9 cellular contexts compared by ENCODE assay signal in genomic region chr7:2641406-2642393, GRCh38. TPM values are rescaled to one million over a fixed set of nuclear protein-coding genes. Genes with fewer than 3 reads are reported as not detected.
DNase-seq lines count a peak whose midpoint lies in the region; ATAC-seq, FAIRE-seq and TF ChIP-seq lines count a peak whose summit lies in the region.
"Had no signal": no experiment of that assay in that cellular context is flagged by ENCODE, and none has a peak within 500 bp of the region (broad histone marks: within the 10 kb centered on the region; RNA-seq: fewer than 3 reads in every experiment).

No MANE protein-coding gene starts in this region.

- CTCF ChIA-PET in H1 (lab: Charles Lee; ENCODE audit: partially characterized antibody), result interaction anchor here (0.8 to 4.6 kb wide), 7 partner anchors 13 to 74 kb away, joined by 3 to 29 read pairs (median 14); no protein-coding TSS in a partner anchor

- peaks cover 33% of the 10 kb centered on the region for H3K79me1 ChIP-seq in H1 (ENCODE audit: low read depth, low read length)

- peaks cover 0 to 66% of the 10 kb centered on the region in 2 experiments; a peak in 3 of 4 replicates for H3K79me2 ChIP-seq in H1 (ENCODE audit: control insufficient read depth in 1 of 2, insufficient read depth in 2 of 2, low read length in 2 of 2)

- POLR2A ChIA-PET in H1 (lab: Charles Lee; ENCODE audit: partially characterized antibody), result interaction anchor here (1.3 to 6.8 kb wide), 3 partner anchors 11 to 83 kb away, joined by 5 to 52 read pairs (median 5); partner anchors contain the start of genes IQCE and TTYH3

- ATAC-seq in activated naive CD8-positive, alpha-beta T cell treated with anti-CD3 and anti-CD28 coated beads, Interleukin-2, amount 50 U/mL, for 24 hours, result no peak
- ATAC-seq in lower lobe of right lung, result peak; percentile 83 to 88
- ATAC-seq in GM18519 (IDR thresholded peaks at IDR 0.05; ENCODE audit: low FRiP score, unreplicated experiment), result no peak

- no peaks in the 10 kb centered on the region for H3K9me3 Mint-ChIP-seq in activated naive CD8-positive, alpha-beta T cell treated with anti-CD3 and anti-CD28 coated beads, Interleukin-2, amount 50 U/mL, for 24 hours
- H3K9me3 Mint-ChIP-seq in activated naive CD8-positive, alpha-beta T cell treated with anti-CD3 and anti-CD28 coated beads for 36 hours, result no peaks in the 10 kb centered on the region
- H3K9me3 Mint-ChIP-seq: CD4-positive, CD25-positive, alpha-beta regulatory T cell had no signal

- 0 out of 2 replicates have a peak overlapping the region, but pooled peaks have one; percentile 88 for H2BK15ac ChIP-seq in H1 (ENCODE audit: low read length)

- DNase-seq in activated naive CD8-positive, alpha-beta T cell treated with anti-CD3 and anti-CD28 coated beads, Interleukin-2, amount 50 U/mL, for 24 hours, result peak; percentile 40
- no peak for DNase-seq in activated naive CD8-positive, alpha-beta T cell treated with anti-CD3 and anti-CD28 coated beads for 36 hours
- peak; percentile 13 for DNase-seq in OCI-M1 (lab: John Stamatoyannopoulos, UW)
- DNase-seq in H1 (ENCODE audit: low read depth in 1 of 2, low spot score in 2 of 2), result peak in 1 of 2 experiments; percentile 87
- peak; percentile 91 for DNase-seq in lower lobe of right lung
- DNase-seq in testis, result peak; percentile 83
- DNase-seq in NCI-H2171 (lab: John Stamatoyannopoulos, UW), result no peak
- DNase-seq: CD4-positive, CD25-positive, alpha-beta regulatory T cell had no signal

- H3K4me3 ChIP-seq in H1 (ENCODE audit: extremely low read depth in 1 of 4, insufficient read depth in 2 of 4, low read depth in 3 of 4, low read length in 4 of 4) (peak overlapping the region in 2 of 4 experiments; percentile 19 to 41; a peak in 4 of 8 replicates), lower lobe of right lung (peak overlapping the region; percentile 32), testis (no peak overlapping the region)

- peak overlapping the region; percentile 65 for H4K91ac ChIP-seq in H1 (replicated peaks; ENCODE audit: insufficient read length, low read length)

- H2BK120ac ChIP-seq in H1 (replicated peaks; ENCODE audit: low read depth, low read length), result peak overlapping the region; percentile 54

- H3K23ac ChIP-seq in H1 (ENCODE audit: insufficient read length), result no peak overlapping the region

- H3K27ac ChIP-seq in H1 (ENCODE audit: low read depth, low read length) (peak overlapping the region; percentile 68; the same call in 1 of the 2 replicates), lower lobe of right lung (peak overlapping the region; percentile 78), testis (peak overlapping the region; percentile 44 to 72)

- H2AFZ ChIP-seq in H1 (ENCODE audit: low read length), result no peak overlapping the region

- H4K5ac ChIP-seq in H1 (ENCODE audit: insufficient read length, low read depth, low read length), result peak overlapping the region; percentile 67

- 0 out of 2 replicates have a peak overlapping the region, but pooled peaks have one; percentile 83 for H2AK5ac ChIP-seq in H1 (ENCODE audit: low read depth, low read length)

- peak overlapping the region; percentile 85 for H3K4ac ChIP-seq in H1 (replicated peaks; ENCODE audit: insufficient read length, low read depth, low read length)

- no peaks in the 10 kb centered on the region for H3K36me3 ChIP-seq in H1 (ENCODE audit: control insufficient read depth in 2 of 4, insufficient read depth in 4 of 4, low read length in 3 of 4)
- H3K36me3 ChIP-seq in lower lobe of right lung, result no peaks in the 10 kb centered on the region
- no peaks in the 10 kb centered on the region for H3K36me3 ChIP-seq in testis (ENCODE audit: low read depth, missing control alignments)

- TF ChIP-seq CTCF in H1 (IDR thresholded peaks at IDR 0.05; ENCODE audit: control extremely low read depth in 1 of 3, insufficient read depth in 1 of 3, low read depth in 1 of 3, low read length in 3 of 3), result peak in 1 of 3 experiments; percentile 9; a peak in 1 of 4 replicates
- no peak for TF ChIP-seq CTCF in lower lobe of right lung (IDR thresholded peaks at IDR 0.05)
- peak in 1 of 3 experiments; percentile 6 for TF ChIP-seq CTCF in testis (IDR thresholded peaks at IDR 0.05)

- no peaks in the 10 kb centered on the region for H3K27me3 Mint-ChIP-seq in activated naive CD8-positive, alpha-beta T cell treated with anti-CD3 and anti-CD28 coated beads, Interleukin-2, amount 50 U/mL, for 24 hours
- H3K27me3 Mint-ChIP-seq in activated naive CD8-positive, alpha-beta T cell treated with anti-CD3 and anti-CD28 coated beads for 36 hours, result no peaks in the 10 kb centered on the region
- H3K27me3 Mint-ChIP-seq: CD4-positive, CD25-positive, alpha-beta regulatory T cell had no signal

- H3K4me1 ChIP-seq in H1 (replicated peaks in 1 of 4; ENCODE audit: control insufficient read depth in 3 of 4, insufficient read depth in 4 of 4, low read length in 3 of 4) (peaks cover 3 to 46% (median 39%) of the 10 kb centered on the region in 4 experiments), lower lobe of right lung (peaks cover 81% of the 10 kb centered on the region), testis (peaks cover 49% of the 10 kb centered on the region)

- no peak overlapping the region for H2BK20ac ChIP-seq in H1 (ENCODE audit: low read length)

- H4K8ac ChIP-seq in H1 (ENCODE audit: extremely low read depth, insufficient read depth, low read length), result peak overlapping the region; percentile 39; the same call in 1 of the 2 replicates

- TF ChIP-seq EP300 in H1 (IDR thresholded peaks at IDR 0.05; ENCODE audit: borderline replicate concordance in 1 of 2, low read depth in 2 of 2, low read length in 2 of 2), result peak in 1 of 2 experiments; percentile 63; a peak in 1 of 3 replicates

- H3K4me1 Mint-ChIP-seq in activated naive CD8-positive, alpha-beta T cell treated with anti-CD3 and anti-CD28 coated beads, Interleukin-2, amount 50 U/mL, for 24 hours, result peaks cover 24% of the 10 kb centered on the region
- peaks cover 17% of the 10 kb centered on the region for H3K4me1 Mint-ChIP-seq in activated naive CD8-positive, alpha-beta T cell treated with anti-CD3 and anti-CD28 coated beads for 36 hours

- no peaks in the 10 kb centered on the region; the same call in 1 of the 2 replicates for H3K23me2 ChIP-seq in H1 (ENCODE audit: low read depth, low read length)

- H3K18ac ChIP-seq in H1 (ENCODE audit: extremely low read depth, low read length), result peak overlapping the region; percentile 32; the same call in 1 of the 2 replicates

- peaks cover 29 to 46% of the 10 kb centered on the region in 2 experiments for H4K20me1 ChIP-seq in H1 (replicated peaks in 1 of 2; ENCODE audit: control insufficient read depth in 1 of 2, insufficient read depth in 2 of 2, low read length in 2 of 2)

- FAIRE-seq in H1 (lab: Jason Lieb, UNC), result no peak

- no peaks in the 10 kb centered on the region for H3K36me3 Mint-ChIP-seq in activated naive CD8-positive, alpha-beta T cell treated with anti-CD3 and anti-CD28 coated beads, Interleukin-2, amount 50 U/mL, for 24 hours (ENCODE audit: low read depth)
- H3K36me3 Mint-ChIP-seq in activated naive CD8-positive, alpha-beta T cell treated with anti-CD3 and anti-CD28 coated beads for 36 hours, result no peaks in the 10 kb centered on the region
- H3K36me3 Mint-ChIP-seq: CD4-positive, CD25-positive, alpha-beta regulatory T cell had no signal

- H2BK5ac ChIP-seq in H1 (ENCODE audit: low read depth, low read length), result peak overlapping the region; percentile 64

- H3K27me3 ChIP-seq in H1 (replicated peaks in 1 of 4; ENCODE audit: control insufficient read depth in 3 of 4, extremely low read depth in 1 of 4, insufficient read depth in 3 of 4, low read length in 3 of 4) (no peaks in the 10 kb centered on the region), lower lobe of right lung (ENCODE audit: low read depth) (no peaks in the 10 kb centered on the region), testis (no peaks in the 10 kb centered on the region)

- H3K9me3 ChIP-seq in H1 (ENCODE audit: insufficient read depth in 2 of 2, low read depth in 1 of 2, low read length in 1 of 2), result no peaks in the 10 kb centered on the region
- no peaks in the 10 kb centered on the region for H3K9me3 ChIP-seq in lower lobe of right lung
- no peaks in the 10 kb centered on the region for H3K9me3 ChIP-seq in testis

- peak overlapping the region; percentile 54 to 60; a peak in 3 of 4 replicates for H3K4me2 ChIP-seq in H1 (ENCODE audit: insufficient read depth in 1 of 2, low read depth in 2 of 2, low read length in 2 of 2)

- intact Hi-C loops in lower lobe of right lung (cut with DNase I) (no loop called here), testis (cut with DNase I; ENCODE audit: low total_unique reads) (no loop called here)

- peak overlapping the region; percentile 68; the same call in 1 of the 2 replicates for H2BK12ac ChIP-seq in H1 (ENCODE audit: low read depth, low read length)

- peak overlapping the region; percentile 73 for H3K27ac Mint-ChIP-seq in activated naive CD8-positive, alpha-beta T cell treated with anti-CD3 and anti-CD28 coated beads, Interleukin-2, amount 50 U/mL, for 24 hours
- H3K27ac Mint-ChIP-seq in activated naive CD8-positive, alpha-beta T cell treated with anti-CD3 and anti-CD28 coated beads for 36 hours, result no peak overlapping the region
- H3K27ac Mint-ChIP-seq: CD4-positive, CD25-positive, alpha-beta regulatory T cell had no signal

- H3K56ac ChIP-seq in H1 (replicated peaks; ENCODE audit: insufficient read length, low read depth, low read length), result peak overlapping the region; percentile 46

- no peak for TF ChIP-seq RAD21 in H1 (IDR thresholded peaks at IDR 0.05 in 1 of 2, conservative IDR thresholded peaks at IDR 0.05 in 1 of 2; ENCODE audit: low read depth in 2 of 2, low read length in 2 of 2)

- TF ChIP-seq POLR2A in H1 (IDR thresholded peaks at IDR 0.05; ENCODE audit: control extremely low read depth in 1 of 2, low read depth in 2 of 2, low read length in 2 of 2) (no peak; a peak in 1 of 3 replicates), testis (IDR thresholded peaks at IDR 0.05) (no peak)

- H3K9ac ChIP-seq in H1 (replicated peaks in 1 of 4; ENCODE audit: extremely low read depth in 1 of 4, low read depth in 3 of 4, low read length in 3 of 4), result peak overlapping the region in 2 of 4 experiments; percentile 45 to 57; a peak in 4 of 7 replicates

- H3K14ac ChIP-seq in H1 (ENCODE audit: insufficient read length), result no peak overlapping the region

- WGBS in H1 (ENCODE audit: extremely low coverage in 1 of 2, insufficient coverage in 1 of 2, insufficient read length in 1 of 2, insufficient replicate concordance in 2 of 2, low coverage in 1 of 2, low lambda C conversion rate in 2 of 2, missing lambda C conversion rate in 1 of 2), 2 experiments, result 40% methylated on average over 37 of the region's 39 CpGs; no CpG with 5 or more reads in 1 of the 2 experiments
- WGBS in testis, 2 donors, result 32 to 46% methylated on average over 9 to 35 of the region's 39 CpGs

- peak overlapping the region; percentile 14 for H3K4me3 Mint-ChIP-seq in activated naive CD8-positive, alpha-beta T cell treated with anti-CD3 and anti-CD28 coated beads, Interleukin-2, amount 50 U/mL, for 24 hours
- H3K4me3 Mint-ChIP-seq in activated naive CD8-positive, alpha-beta T cell treated with anti-CD3 and anti-CD28 coated beads for 36 hours, result no peak overlapping the region
- H3K4me3 Mint-ChIP-seq: CD4-positive, CD25-positive, alpha-beta regulatory T cell had no signal

RNA-seq across cellular contexts. Expression of gene TTYH3, which starts 9.9 kb away (rescaled TPM):
- total RNA-seq in activated naive CD8-positive, alpha-beta T cell treated with anti-CD3 and anti-CD28 coated beads for 36 hours, result 10 to 100 TPM; 26.8 to 27.2 TPM
- 169 and 172 TPM in 2 replicates for total RNA-seq in H1 (2021; fragmentation: NEBNext Ultra II Directional; extraction: Animal tissue kit (Norgen Biotek cat#: 25700))
- polyA plus RNA-seq in H1 (2011; rRNA removed), result 66.2 and 122 TPM in 2 replicates
- polyA plus RNA-seq in H1 (2011; cell fraction: cytosol; rRNA removed), result 46.4 TPM
- polyA plus RNA-seq in H1 (2011; cell fraction: nucleus; rRNA removed), result 147 TPM
- polyA plus RNA-seq in H1 (2012, experiment 1 of 2), result 68.1 to 127 TPM (median 115 TPM) in 4 replicates
- 102 TPM for polyA plus RNA-seq in H1 (2012, experiment 2 of 2)
- 175 TPM for polyA plus RNA-seq in H1 (2013, experiment 1 of 2)
- 184 TPM for polyA plus RNA-seq in H1 (2013, experiment 2 of 2)
- polyA minus RNA-seq in H1 (2011; rRNA and poly(A)+ RNA removed), result 41.7 and 42.6 TPM in 2 replicates
- 87.8 TPM for polyA minus RNA-seq in H1 (2011; cell fraction: cytosol; rRNA and poly(A)+ RNA removed)
- polyA minus RNA-seq in H1 (2011; cell fraction: nucleus; rRNA and poly(A)+ RNA removed), result 79.3 TPM
- total RNA-seq in lower lobe of right lung, result 51.7 TPM
- total RNA-seq in testis, result 10 to 100 TPM; 59.5 to 69.9 TPM
- 35.6 TPM for polyA plus RNA-seq in testis (ENCODE audit: insufficient read depth, low read depth, low replicate concordance)

RNA-seq across cellular contexts. Expression of gene AMZ1, which starts 46.3 kb away (rescaled TPM):
- under 1 TPM in 1 of 2 experiments, not detected in 1; 0.04 TPM for total RNA-seq in activated naive CD8-positive, alpha-beta T cell treated with anti-CD3 and anti-CD28 coated beads for 36 hours
- total RNA-seq in H1 (2021; fragmentation: NEBNext Ultra II Directional; extraction: Animal tissue kit (Norgen Biotek cat#: 25700)), result 0.82 and 1.4 TPM in 2 replicates
- 0.59 and 1.1 TPM in 2 replicates for polyA plus RNA-seq in H1 (2011; rRNA removed)
- 0.58 TPM for polyA plus RNA-seq in H1 (2011; cell fraction: cytosol; rRNA removed)
- 1.2 TPM for polyA plus RNA-seq in H1 (2011; cell fraction: nucleus; rRNA removed)
- polyA plus RNA-seq in H1 (2012, experiment 1 of 2), result 0.33 to 1.3 TPM (median 0.91 TPM) in 4 replicates
- polyA plus RNA-seq in H1 (2012, experiment 2 of 2), result 0.16 TPM
- 0.65 TPM for polyA plus RNA-seq in H1 (2013, experiment 1 of 2)
- polyA plus RNA-seq in H1 (2013, experiment 2 of 2), result 0.63 TPM
- polyA minus RNA-seq in H1 (2011; rRNA and poly(A)+ RNA removed), result 0.82 and 0.90 TPM in 2 replicates
- polyA minus RNA-seq in H1 (2011; cell fraction: cytosol; rRNA and poly(A)+ RNA removed), result 2.0 TPM
- polyA minus RNA-seq in H1 (2011; cell fraction: nucleus; rRNA and poly(A)+ RNA removed), result 2.9 TPM
- total RNA-seq in lower lobe of right lung, result 0.47 TPM
- 1 to 10 TPM; 1.1 to 2.7 TPM for total RNA-seq in testis
- polyA plus RNA-seq in testis (ENCODE audit: insufficient read depth, low read depth, low replicate concordance), result 3.2 TPM

Comparison
In these comparisons a context has a peak if more than half of its experiments do, and no peak if none do; other contexts are left out.
1. DNase-seq: peak in activated naive CD8-positive, alpha-beta T cell treated with anti-CD3 and anti-CD28 coated beads, Interleukin-2, amount 50 U/mL, for 24 hours (single experiment), OCI-M1 (single experiment), lower lobe of right lung (single experiment) and testis (single experiment); none in activated naive CD8-positive, alpha-beta T cell treated with anti-CD3 and anti-CD28 coated beads for 36 hours (single experiment) and NCI-H2171 (single experiment).
2. ATAC-seq: peak in lower lobe of right lung (2 of 2); none in activated naive CD8-positive, alpha-beta T cell treated with anti-CD3 and anti-CD28 coated beads, Interleukin-2, amount 50 U/mL, for 24 hours (single experiment) and GM18519 (single experiment).
3. Peak in every context shown above with its lines, with median percentiles within 50 percentile points of each other: H3K27ac ChIP-seq.